ENCODE assay signal across 15 cellular contexts in the genomic region with DNA sequence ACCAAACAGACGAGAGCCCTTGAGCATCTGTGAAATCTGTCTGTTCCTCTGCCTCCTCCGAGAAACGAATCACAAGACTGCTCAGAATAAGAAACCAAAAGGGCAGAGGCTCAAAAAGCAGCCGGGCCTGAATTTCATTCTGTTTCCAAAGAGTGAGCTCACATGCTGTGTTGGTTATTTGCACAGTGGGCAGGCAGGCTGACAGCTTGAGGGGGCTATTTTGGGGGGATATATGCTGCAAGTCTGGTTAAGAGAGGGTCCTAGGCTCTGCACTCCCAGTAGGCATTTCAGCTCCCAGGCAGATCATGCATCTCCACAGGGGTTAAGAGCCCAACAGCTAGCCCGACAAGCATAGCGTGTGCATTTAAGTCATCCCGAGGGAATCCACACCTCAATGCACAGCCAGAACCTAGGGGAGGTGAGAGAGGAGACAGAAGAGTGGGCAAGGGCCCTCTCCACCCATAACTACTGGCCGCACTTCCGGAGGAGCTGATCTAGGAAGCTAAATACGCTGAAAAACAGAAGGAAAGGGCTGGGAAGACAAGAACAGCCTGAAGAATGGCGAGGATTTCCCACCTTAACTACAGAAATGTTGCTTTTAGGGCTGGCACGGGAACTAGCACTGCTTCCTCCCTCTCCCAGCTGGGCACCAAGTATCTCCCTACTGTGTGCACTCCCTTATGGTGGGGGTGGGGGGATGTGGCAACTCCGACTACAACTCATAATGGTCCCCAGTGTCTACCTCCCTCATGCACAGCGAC. TPM values are rescaled to one million over a fixed set of nuclear protein-coding genes. Genes with fewer than 3 reads are reported as not detected.
A peak's percentile ranks its signal among the peaks of the same experiment; 100 is the strongest.
DNase-seq lines count a peak whose midpoint lies in the region; ATAC-seq and TF ChIP-seq lines count a peak whose summit lies in the region.
"Had no signal": no experiment of that assay in that cellular context is flagged by ENCODE, and none has a peak within 500 bp of the region (broad histone marks: within the 10 kb centered on the region; RNA-seq: fewer than 3 reads in every experiment).

No MANE protein-coding gene starts in this region.

- no peaks in the 10 kb centered on the region for H3K9me2 ChIP-seq in HCT116 (ENCODE audit: insufficient read depth)

- H3K27me3 Mint-ChIP-seq in neural progenitor cell (ENCODE audit: insufficient read depth, low read depth), result peaks cover 16% of the 10 kb centered on the region

- CTCF ChIA-PET in HCT116 (lab: Charles Lee) (no interaction called here), mammary epithelial cell (lab: Charles Lee; ENCODE audit: low non-redundant PET) (no interaction called here)

- H2AFZ ChIP-seq in HCT116 (ENCODE audit: low read depth, low read length, poor library complexity, severe bottlenecking), result no peak overlapping the region
- no peak overlapping the region for H2AFZ ChIP-seq in mammary epithelial cell (ENCODE audit: low read depth, low read length)
- H2AFZ ChIP-seq in neural progenitor cell (replicated peaks), result no peak overlapping the region
- H2AFZ ChIP-seq: hepatocyte, PC-9 had no signal

- ATAC-seq in HCT116 (no peak), HG02588 (IDR thresholded peaks at IDR 0.05; ENCODE audit: unreplicated experiment) (no peak)
- ATAC-seq: activated CD8-positive, alpha-beta T cell treated with anti-CD3 and anti-CD28 coated beads for 36 hours; activated T-helper 17 cell treated with anti-CD3 and anti-CD28 coated beads, Interleukin-2, amount 50 U/mL, for 72 hours; left lobe of liver had no signal

- H3K4me3 ChIP-seq in HCT116 (replicated peaks in 1 of 2; ENCODE audit: low read depth in 1 of 2, low read length in 2 of 2), result no peak overlapping the region
- no peak overlapping the region for H3K4me3 ChIP-seq in mammary epithelial cell (replicated peaks in 1 of 3; ENCODE audit: insufficient read depth in 1 of 3, low read depth in 2 of 3, low read length in 3 of 3)
- H3K4me3 ChIP-seq in neural progenitor cell, result no peak overlapping the region
- H3K4me3 ChIP-seq: hepatocyte, PC-9 had no signal

- H3K27ac ChIP-seq in HCT116 (ENCODE audit: low read depth, low read length) (no peak overlapping the region), mammary epithelial cell (ENCODE audit: insufficient read depth, low read depth, low read length) (no peak overlapping the region), neural progenitor cell (no peak overlapping the region)
- H3K27ac ChIP-seq: hepatocyte, KMS-11, PC-9 had no signal

- H3K4me1 Mint-ChIP-seq in neural progenitor cell, result peaks cover 51% of the 10 kb centered on the region

- H3K27ac Mint-ChIP-seq in neural progenitor cell, result no peak overlapping the region
- H3K27ac Mint-ChIP-seq: activated CD8-positive, alpha-beta T cell treated with anti-CD3 and anti-CD28 coated beads for 36 hours; activated T-helper 17 cell treated with anti-CD3 and anti-CD28 coated beads, Interleukin-2, amount 50 U/mL, for 72 hours; CD14-positive monocyte had no signal

- BruUV-seq in HCT116 (replicated peaks; lab: Mats Ljungman, UMichigan) (no TSS peak), mammary epithelial cell (replicated peaks; lab: Mats Ljungman, UMichigan) (TSS peak; percentile 98)

- peaks cover 16% of the 10 kb centered on the region for H3K36me3 Mint-ChIP-seq in neural progenitor cell

- H3K9me3 ChIP-seq in HCT116 (ENCODE audit: control insufficient read depth in 1 of 2, insufficient read depth in 1 of 2, low read depth in 1 of 2, low read length in 2 of 2) (no peaks in the 10 kb centered on the region), mammary epithelial cell (replicated peaks; ENCODE audit: insufficient read depth, low read length) (no peaks in the 10 kb centered on the region), neural progenitor cell (ENCODE audit: low read depth) (no peaks in the 10 kb centered on the region)

- TF ChIP-seq POLR2A in HCT116 (IDR thresholded peaks at IDR 0.05; ENCODE audit: borderline replicate concordance, extremely low read depth, insufficient read depth, insufficient read length), result peak; percentile 57

- H3K4me1 ChIP-seq in HCT116 (ENCODE audit: control insufficient read depth in 1 of 2, insufficient read depth in 2 of 2, low read length in 2 of 2) (no peaks in the 10 kb centered on the region), mammary epithelial cell (ENCODE audit: insufficient read depth, low read length) (no peaks in the 10 kb centered on the region), neural progenitor cell (peaks cover 34% of the 10 kb centered on the region)

- H3K9me3 Mint-ChIP-seq in neural progenitor cell, result peaks cover 9% of the 10 kb centered on the region

- in situ Hi-C loops in mammary epithelial cell (cut with MboI; ENCODE audit: low sequenced_read_pairs in 2 of 2), result no loop called here

- H3K9ac ChIP-seq in HCT116 (ENCODE audit: low read length) (no peak overlapping the region), mammary epithelial cell (ENCODE audit: insufficient read depth, low read length) (no peak overlapping the region), neural progenitor cell (no peak overlapping the region)
- H3K9ac ChIP-seq: KMS-11 had no signal

- no peak overlapping the region for H3K4me2 ChIP-seq in HCT116 (ENCODE audit: low read length)
- H3K4me2 ChIP-seq in mammary epithelial cell (ENCODE audit: insufficient read depth, low read depth, low read length), result no peak overlapping the region
- H3K4me2 ChIP-seq in neural progenitor cell, result peak overlapping the region; percentile 41
- H3K4me2 ChIP-seq: hepatocyte, KMS-11, PC-9 had no signal

- POLR2A ChIA-PET in HCT116 (lab: Charles Lee), result no interaction called here

- dilution Hi-C loops in mammary epithelial cell (cut with HindIII; ENCODE audit: low sequenced_read_pairs), result no loop called here

- peaks cover 23% of the 10 kb centered on the region for H3F3A ChIP-seq in neural progenitor cell (ENCODE audit: low read depth)

- H3K36me3 ChIP-seq in HCT116 (ENCODE audit: control insufficient read depth in 1 of 2, insufficient read depth in 2 of 2, low read length in 2 of 2), result no peaks in the 10 kb centered on the region
- H3K36me3 ChIP-seq in mammary epithelial cell (ENCODE audit: insufficient read depth, low read length), result no peaks in the 10 kb centered on the region
- no peaks in the 10 kb centered on the region for H3K36me3 ChIP-seq in neural progenitor cell

- H4K20me1 ChIP-seq in HCT116 (ENCODE audit: insufficient read depth) (no peaks in the 10 kb centered on the region), mammary epithelial cell (ENCODE audit: insufficient read depth, low read length) (peaks cover 4% of the 10 kb centered on the region), neural progenitor cell (ENCODE audit: low read depth) (peaks cover 34% of the 10 kb centered on the region)

- TF ChIP-seq CTCF in HCT116 (IDR thresholded peaks at IDR 0.05 in 2 of 3, conservative IDR thresholded peaks at IDR 0.05 in 1 of 3; ENCODE audit: borderline replicate concordance in 1 of 3, insufficient read depth in 1 of 3, low read depth in 2 of 3, low read length in 2 of 3), result no peak
- no peak for TF ChIP-seq CTCF in mammary epithelial cell (conservative IDR thresholded peaks at IDR 0.05 in 1 of 2, IDR thresholded peaks at IDR 0.05 in 1 of 2; ENCODE audit: extremely low read depth in 1 of 2, insufficient read depth in 1 of 2, low read depth in 1 of 2, low read length in 2 of 2)
- TF ChIP-seq CTCF in neural progenitor cell (IDR thresholded peaks at IDR 0.05), result no peak
- no peak for TF ChIP-seq CTCF in GM20000 (IDR thresholded peaks at IDR 0.05; ENCODE audit: extremely low read depth, missing control alignments)

- DNase-seq in HCT116 (ENCODE audit: low read depth, low spot score) (no peak), NCI-H2107 treated with DMSO at 0.1 percent for 48 hours (lab: John Stamatoyannopoulos, UW; ENCODE audit: unreplicated experiment) (peak; percentile 82), mammary epithelial cell (no peak), neural progenitor cell (ENCODE audit: low spot score) (peak; percentile 33), CD1c-positive myeloid dendritic cell (ENCODE audit: extremely low spot score) (no peak), GM20000 (ENCODE audit: low spot score) (no peak)
- DNase-seq: activated CD8-positive, alpha-beta T cell treated with anti-CD3 and anti-CD28 coated beads for 36 hours; dermis blood vessel endothelial cell; PC-9 had no signal

- H3K79me2 ChIP-seq in HCT116 (ENCODE audit: insufficient read depth, low read length) (no peaks in the 10 kb centered on the region), mammary epithelial cell (ENCODE audit: insufficient read depth, low read length) (no peaks in the 10 kb centered on the region), neural progenitor cell (ENCODE audit: low read depth) (peaks cover 7% of the 10 kb centered on the region)
- H3K79me2 ChIP-seq: hepatocyte had no signal

- H3K27me3 ChIP-seq in HCT116 (ENCODE audit: insufficient read depth, low read length) (peaks cover 33% of the 10 kb centered on the region), mammary epithelial cell (ENCODE audit: insufficient read depth, low read length) (peaks cover 31% of the 10 kb centered on the region), neural progenitor cell (peaks cover 49% of the 10 kb centered on the region)

- intact Hi-C loops in HCT116 (cut with micrococcal nuclease) (no loop called here), mammary epithelial cell (cut with micrococcal nuclease) (no loop called here)

- WGBS in mammary epithelial cell (ENCODE audit: low coverage, missing lambda C conversion rate), result 59% methylated on average over 14 of the region's 14 CpGs

- H3K4me3 Mint-ChIP-seq in neural progenitor cell, result peak overlapping the region; percentile 71
- H3K4me3 Mint-ChIP-seq: activated CD8-positive, alpha-beta T cell treated with anti-CD3 and anti-CD28 coated beads for 36 hours; activated T-helper 17 cell treated with anti-CD3 and anti-CD28 coated beads, Interleukin-2, amount 50 U/mL, for 72 hours had no signal

- TF ChIP-seq RAD21 in HCT116 (IDR thresholded peaks at IDR 0.05; ENCODE audit: low read depth), result no peak

- RAD21 ChIA-PET in HCT116 (lab: Charles Lee; ENCODE audit: low non-redundant PET in 1 of 2, low total read pairs in 2 of 2, uncharacterized antibody in 2 of 2, unreplicated experiment in 2 of 2), result no interaction called here

TF ChIP-seq in HCT116, 20 proteins besides CTCF, POLR2A, EP300 and RAD21 (continues in another document):
- TF ChIP-seq EZH2 (IDR thresholded peaks at IDR 0.05) (no peak), FOSL1 (IDR thresholded peaks at IDR 0.05; ENCODE audit: low read depth) (no peak), CEBPB (IDR thresholded peaks at IDR 0.05; ENCODE audit: low read depth) (no peak)
- TF ChIP-seq, protein P1, sequence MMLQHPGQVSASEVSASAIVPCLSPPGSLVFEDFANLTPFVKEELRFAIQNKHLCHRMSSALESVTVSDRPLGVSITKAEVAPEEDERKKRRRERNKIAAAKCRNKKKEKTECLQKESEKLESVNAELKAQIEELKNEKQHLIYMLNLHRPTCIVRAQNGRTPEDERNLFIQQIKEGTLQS (IDR thresholded peaks at IDR 0.05), result no peak

RNA-seq across cellular contexts. Expression of a gene that starts 3.7 kb away (rescaled TPM):
- 0.27 TPM for total RNA-seq in HCT116 (2021; ENCODE audit: unreplicated experiment)
- polyA plus RNA-seq in HCT116 (2012), result 0.07 and 0.11 TPM in 2 replicates
- under 1 TPM in 1 of 2 donors, not detected in 1; 0.67 TPM for total RNA-seq in mammary epithelial cell
- not detected for polyA plus RNA-seq in mammary epithelial cell
- polyA minus RNA-seq in mammary epithelial cell, result not detected
- total RNA-seq in neural progenitor cell (ENCODE audit: low replicate concordance), result 1.2 and 3.6 TPM in 2 replicates
- total RNA-seq: activated CD8-positive, alpha-beta T cell treated with anti-CD3 and anti-CD28 coated beads for 36 hours; PC-9 had no signal
- polyA plus RNA-seq: CD14-positive monocyte had no signal

Comparison
In these comparisons a context has a peak if more than half of its experiments do, and no peak if none do; other contexts are left out.
1. DNase-seq: peak in NCI-H2107 treated with DMSO at 0.1 percent for 48 hours (single experiment) and neural progenitor cell (single experiment); none in HCT116 (single experiment), mammary epithelial cell (single experiment), CD1c-positive myeloid dendritic cell (single experiment) and GM20000 (single experiment).